1 cellular context compared by ENCODE assay signal in genomic region chr9:98781588-98782383, GRCh38.
TF ChIP-seq lines count a peak whose summit lies in the region.

No MANE protein-coding gene starts in this region.

TF ChIP-seq in K562, 482 proteins besides CTCF, POLR2A, EP300 and RAD21:
- TF ChIP-seq SMC3 (conservative IDR thresholded peaks at IDR 0.05; ENCODE audit: insufficient read depth, low read depth, low read length): no peak
- TF ChIP-seq, protein P1, sequence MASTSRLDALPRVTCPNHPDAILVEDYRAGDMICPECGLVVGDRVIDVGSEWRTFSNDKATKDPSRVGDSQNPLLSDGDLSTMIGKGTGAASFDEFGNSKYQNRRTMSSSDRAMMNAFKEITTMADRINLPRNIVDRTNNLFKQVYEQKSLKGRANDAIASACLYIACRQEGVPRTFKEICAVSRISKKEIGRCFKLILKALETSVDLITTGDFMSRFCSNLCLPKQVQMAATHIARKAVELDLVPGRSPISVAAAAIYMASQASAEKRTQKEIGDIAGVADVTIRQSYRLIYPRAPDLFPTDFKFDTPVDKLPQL (IDR thresholded peaks at IDR 0.05; ENCODE audit: extremely low read depth, insufficient read length): no peak
- no peak for TF ChIP-seq ZSCAN29 (IDR thresholded peaks at IDR 0.05)
- TF ChIP-seq ZEB2 (IDR thresholded peaks at IDR 0.05): peak; percentile 50; the same call in 1 of the 2 replicates
- TF ChIP-seq NFE2 (IDR thresholded peaks at IDR 0.05; ENCODE audit: low read depth): peak; percentile 40; the same call in 1 of the 2 replicates
- peak; percentile 52; the same call in 1 of the 2 replicates for TF ChIP-seq DPF2 (IDR thresholded peaks at IDR 0.05)
- no peak for TF ChIP-seq KDM5B (IDR thresholded peaks at IDR 0.05; ENCODE audit: insufficient replicate concordance, low read depth, low read length)
- TF ChIP-seq CBFA2T3 (IDR thresholded peaks at IDR 0.05): peak; percentile 49
- peak; percentile 42; the same call in 1 of the 2 replicates for TF ChIP-seq NR2C1 (IDR thresholded peaks at IDR 0.05)
- TF ChIP-seq NR2C1 (tag; IDR thresholded peaks at IDR 0.05): peak; percentile 27; the same call in 1 of the 2 replicates
- TF ChIP-seq CREM (IDR thresholded peaks at IDR 0.05; ENCODE audit: low read depth): no peak
- 0 out of 2 replicates have a peak, but pooled peaks have one; percentile 21 for TF ChIP-seq CTBP1 (IDR thresholded peaks at IDR 0.05; ENCODE audit: borderline replicate concordance)
- no peak for TF ChIP-seq ZNF717 (CRISPR knock-in tag; IDR thresholded peaks at IDR 0.05)
- 0 out of 2 replicates have a peak, but pooled peaks have one; percentile 30 for TF ChIP-seq ARID1B (IDR thresholded peaks at IDR 0.05)
- TF ChIP-seq KLF1 (tag; IDR thresholded peaks at IDR 0.05): peak; percentile 79
- TF ChIP-seq HNRNPL (IDR thresholded peaks at IDR 0.05; ENCODE audit: low read depth, low read length): no peak
- peak; percentile 37 for TF ChIP-seq ZNF316 (IDR thresholded peaks at IDR 0.05)
